In the genomic region with DNA sequence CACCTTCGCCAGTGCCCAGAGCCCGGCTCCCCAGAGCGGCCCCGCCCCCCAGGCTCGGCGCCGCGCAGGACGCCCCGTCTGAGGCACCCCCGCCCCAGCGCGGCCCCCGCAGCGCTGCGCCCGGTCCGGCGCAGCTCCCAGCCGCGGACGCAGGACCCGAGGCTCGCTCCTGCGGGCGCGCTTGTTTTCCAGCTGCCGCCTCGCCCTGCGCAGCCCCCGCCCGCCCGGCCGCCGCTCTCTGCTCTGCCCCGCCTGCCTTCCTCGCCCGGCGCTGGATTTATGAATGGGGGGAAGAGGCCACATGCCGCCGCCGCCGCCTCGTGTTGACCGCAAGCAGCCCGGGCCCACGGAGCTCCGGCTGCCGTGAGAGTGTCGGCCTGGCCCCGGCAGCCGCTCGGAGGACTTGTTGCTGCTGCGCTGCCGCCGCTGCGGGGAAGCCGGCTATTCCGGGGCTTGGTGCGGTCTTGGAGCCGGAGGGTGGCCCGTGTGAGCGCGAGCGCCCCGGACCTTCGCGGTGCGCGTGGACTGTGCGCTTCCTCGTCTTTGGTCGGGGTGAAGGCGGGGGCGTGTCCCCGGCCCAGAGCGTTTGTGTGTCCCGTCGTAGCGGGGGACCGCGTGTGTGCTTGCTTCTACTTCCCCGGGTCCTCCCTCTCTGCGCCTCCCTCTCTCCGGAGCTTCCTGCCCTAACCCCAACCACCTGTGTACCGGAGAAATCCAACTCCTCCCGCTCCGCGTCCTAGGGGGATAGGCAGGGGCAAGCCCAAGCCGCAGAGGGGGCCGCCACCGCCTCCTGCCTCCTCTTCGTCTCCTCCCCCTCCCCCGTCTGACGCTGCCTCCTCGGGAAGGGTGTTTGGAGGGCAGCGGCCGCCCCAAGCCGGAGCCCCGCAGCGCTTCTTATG, we compare ENCODE assay signal across 7 cellular contexts. TPM values are rescaled to one million over a fixed set of nuclear protein-coding genes. Genes with fewer than 3 reads are reported as not detected.
DNase-seq lines count a peak whose midpoint lies in the region; ATAC-seq, FAIRE-seq and TF ChIP-seq lines count a peak whose summit lies in the region.

No MANE protein-coding gene starts in this region.

- DNase-seq in NCI-H748 treated with DMSO at 0.1 percent for 48 hours (lab: John Stamatoyannopoulos, UW) (peak; percentile 27), endothelial cell of umbilical vein (ENCODE audit: low read depth, low spot score) (peak; percentile 36), myocyte (ENCODE audit: low read depth) (peak; percentile 76)
- peak; percentile 20 to 37 (median 23) for DNase-seq in activated CD8-positive, alpha-beta memory T cell treated with anti-CD3 and anti-CD28 coated beads for 48 hours (ENCODE audit: low read depth in 2 of 3, low spot score in 2 of 3)

- H3K4me1 ChIP-seq in endothelial cell of umbilical vein (ENCODE audit: control insufficient read depth, extremely low read depth, insufficient read depth, low read length) (peaks cover 5% of the 10 kb centered on the region), subcutaneous abdominal adipose tissue (ENCODE audit: control insufficient read depth in 5 of 5, insufficient read depth in 5 of 5, low read length in 5 of 5) (peaks cover 0 to 55% (median 39%) of the 10 kb centered on the region in 5 donors)

- H4K20me1 ChIP-seq in endothelial cell of umbilical vein (replicated peaks; ENCODE audit: control insufficient read depth, extremely low read depth, insufficient read depth, low read length), result no peaks in the 10 kb centered on the region

- TF ChIP-seq CTCF in endothelial cell of umbilical vein (IDR thresholded peaks at IDR 0.05; ENCODE audit: extremely low read depth in 1 of 2, insufficient read depth in 1 of 2, low read depth in 1 of 2, low read length in 2 of 2), result no peak

- dilution Hi-C loops in endothelial cell of umbilical vein (cut with MboI; ENCODE audit: extremely low pct_ligation_motif_present, low sequenced_read_pairs), result no loop called here

- no peaks in the 10 kb centered on the region for H3K9me1 ChIP-seq in endothelial cell of umbilical vein (replicated peaks; ENCODE audit: control insufficient read depth, extremely low read depth, insufficient read depth, low read length)

- no peaks in the 10 kb centered on the region for H3K79me2 ChIP-seq in endothelial cell of umbilical vein (ENCODE audit: control insufficient read depth, insufficient read depth, low read length)

- peak overlapping the region; percentile 57 for H3K4me2 ChIP-seq in endothelial cell of umbilical vein (ENCODE audit: insufficient read depth, low read length)

- TF ChIP-seq POLR2A in endothelial cell of umbilical vein (IDR thresholded peaks at IDR 0.05; ENCODE audit: low read depth, low read length), result no peak

- H3K9me3 ChIP-seq in endothelial cell of umbilical vein (replicated peaks; ENCODE audit: control insufficient read depth, insufficient read depth, low read length) (no peaks in the 10 kb centered on the region), subcutaneous abdominal adipose tissue (ENCODE audit: control insufficient read depth in 5 of 5, low read length in 5 of 5) (no peaks in the 10 kb centered on the region)

- POLR2A ChIA-PET in endothelial cell of umbilical vein (lab: Charles Lee), result no interaction called here

- intact Hi-C loops in endothelial cell of umbilical vein (cut with micrococcal nuclease), result loop anchor here (1.0 to 10.0 kb wide), 2 partner anchors 54 to 127 kb away; no protein-coding TSS in a partner anchor

- BruUV-seq in endothelial cell of umbilical vein (replicated peaks; lab: Mats Ljungman, UMichigan), result TSS peak; percentile 27

- no peak overlapping the region for H3K27ac ChIP-seq in endothelial cell of umbilical vein (ENCODE audit: insufficient read depth, low read depth, low read length)
- H3K27ac ChIP-seq in subcutaneous abdominal adipose tissue (ENCODE audit: low read depth, low read length), result no peak overlapping the region

- H3K36me3 ChIP-seq in endothelial cell of umbilical vein (ENCODE audit: control insufficient read depth in 2 of 2, extremely low read depth in 1 of 2, insufficient read depth in 2 of 2, low read length in 2 of 2) (no peaks in the 10 kb centered on the region), subcutaneous abdominal adipose tissue (ENCODE audit: control insufficient read depth in 5 of 5, insufficient read depth in 5 of 5, low read length in 5 of 5) (no peaks in the 10 kb centered on the region)

- CTCF ChIA-PET in endothelial cell of umbilical vein (lab: Charles Lee), result interaction anchor here (0.9 to 18.2 kb wide), 7 partner anchors 14 to 286 kb away, joined by 4 to 1577 read pairs (median 80); a partner anchor contains a TSS

- peak; percentile 24 for FAIRE-seq in endothelial cell of umbilical vein (lab: Jason Lieb, UNC)

- peak overlapping the region; percentile 43 to 65 (median 61) for H3K4me3 ChIP-seq in endothelial cell of umbilical vein (replicated peaks in 1 of 3; ENCODE audit: insufficient read depth in 1 of 3, low read depth in 1 of 3, low read length in 3 of 3)
- H3K4me3 ChIP-seq in subcutaneous abdominal adipose tissue (ENCODE audit: low read depth in 1 of 5, low read length in 5 of 5), result peak overlapping the region; percentile 48 to 75 (median 69)

- peak overlapping the region; percentile 85 for H2AFZ ChIP-seq in endothelial cell of umbilical vein (ENCODE audit: low read depth, low read length)

- H3K27me3 ChIP-seq in endothelial cell of umbilical vein (ENCODE audit: control insufficient read depth in 2 of 2, insufficient read depth in 2 of 2, low read length in 2 of 2), result peaks cover 0 to 6% of the 10 kb centered on the region in 2 experiments
- H3K27me3 ChIP-seq in subcutaneous abdominal adipose tissue (ENCODE audit: control insufficient read depth in 5 of 5, insufficient read depth in 4 of 5, low read length in 5 of 5), result peaks cover 0 to 4% (median 0%) of the 10 kb centered on the region in 5 donors

- ATAC-seq in GM18502 (IDR thresholded peaks at IDR 0.05; ENCODE audit: poor library complexity, unreplicated experiment) (peak; percentile 26), HG02885 (IDR thresholded peaks at IDR 0.05; ENCODE audit: poor library complexity, unreplicated experiment) (peak; percentile 15)

- peak overlapping the region; percentile 34 for H3K9ac ChIP-seq in endothelial cell of umbilical vein (replicated peaks; ENCODE audit: extremely low read depth, insufficient read depth, low read length)
- peak overlapping the region in 4 of 5 donors; percentile 24 to 60 (median 58) for H3K9ac ChIP-seq in subcutaneous abdominal adipose tissue (ENCODE audit: low read length in 5 of 5)

TF ChIP-seq in endothelial cell of umbilical vein, 7 proteins besides CTCF, POLR2A, EP300 and RAD21:
- peak; percentile 0 for TF ChIP-seq POLR2AphosphoS5 (IDR thresholded peaks at IDR 0.05; ENCODE audit: insufficient read depth, low read depth, low read length)
- TF ChIP-seq MYC (IDR thresholded peaks at IDR 0.05; ENCODE audit: low read depth, low read length), result no peak
- TF ChIP-seq FOS (IDR thresholded peaks at IDR 0.05; ENCODE audit: borderline replicate concordance, insufficient read depth, low read length), result no peak

RNA-seq across cellular contexts. Expression of a gene that starts 0.7 kb away (rescaled TPM):
- total RNA-seq in endothelial cell of umbilical vein (12.3 and 22.5 TPM in 2 replicates), myocyte (3.6 and 9.5 TPM in 2 replicates)
- polyA plus RNA-seq in endothelial cell of umbilical vein, result 6.7 and 7.3 TPM in 2 replicates
- polyA plus RNA-seq in endothelial cell of umbilical vein (2011; cell fraction: cytosol; rRNA removed), result 4.8 and 5.6 TPM in 2 replicates
- 15.1 and 17.0 TPM in 2 replicates for polyA plus RNA-seq in endothelial cell of umbilical vein (2011; cell fraction: nucleus; rRNA removed)
- 6.3 and 7.9 TPM in 2 replicates for polyA plus RNA-seq in endothelial cell of umbilical vein (2012)
- polyA minus RNA-seq in endothelial cell of umbilical vein, result 7.6 and 7.9 TPM in 2 replicates
- 1.9 TPM for polyA minus RNA-seq in endothelial cell of umbilical vein (2011; cell fraction: cytosol; rRNA and poly(A)+ RNA removed)
- polyA minus RNA-seq in endothelial cell of umbilical vein (2011; cell fraction: nucleus; rRNA and poly(A)+ RNA removed), result 11.0 and 13.2 TPM in 2 replicates
- polyA plus RNA-seq in myocyte (2012), result 10.2 TPM

Comparison
In these comparisons a context has a peak if more than half of its experiments do, and no peak if none do; other contexts are left out.
1. DNase-seq: peak in every context shown above with its lines; median percentile 76 in myocyte; 36 in endothelial cell of umbilical vein; 27 in NCI-H748 treated with DMSO at 0.1 percent for 48 hours; 23 in activated CD8-positive, alpha-beta memory T cell treated with anti-CD3 and anti-CD28 coated beads for 48 hours.